ENCODE assay signal across 19 cellular contexts in the genomic region with DNA sequence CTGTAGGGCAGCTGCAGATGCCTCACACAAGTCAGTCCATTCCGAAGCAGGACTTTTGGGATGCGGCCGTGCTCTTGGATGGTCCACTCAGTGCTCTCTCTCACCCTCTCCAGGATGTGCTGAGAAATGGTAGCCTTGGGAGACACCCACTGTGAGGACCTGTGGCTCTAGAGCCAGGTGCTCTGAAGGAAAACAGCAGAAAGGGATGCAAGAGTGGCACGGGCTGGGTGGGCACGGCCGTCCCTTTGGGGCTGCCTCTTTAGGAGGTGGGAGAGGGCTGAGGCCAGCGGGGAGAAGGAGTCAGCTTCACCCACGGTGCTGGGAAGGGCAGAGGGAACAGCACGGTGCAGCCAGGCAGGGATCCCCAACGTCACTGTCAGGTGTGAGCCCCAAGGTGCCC.
"Had no signal": no experiment of that assay in that cellular context is flagged by ENCODE, and none has a peak within 500 bp of the region (broad histone marks: within the 10 kb centered on the region; RNA-seq: fewer than 3 reads in every experiment).

No MANE protein-coding gene starts in this region.

- H3K4me3 Mint-ChIP-seq: activated T-helper 1 cell treated with anti-CD3 and anti-CD28 coated beads, Interleukin-12 subunit alpha, Interleukin-12 subunit beta, Interleukin-2, Interleukin-4 antibody, amounts not matched to agents 30 ng/mL and 10 ng/mL and 1 ng/mL, durations not matched to agents 14 hours and 24 hours and 36 hours; dendritic cell treated with granulocyte-macrophage colony-stimulating factor and Interleukin-4, amounts not matched to agents 40 ng/mL and 50 ng/mL, for 4 days; stimulated activated naive B cell treated with anti-CD40 and anti-IgM and Interleukin-4, amounts not matched to agents 10 μg/mL and 1 μg/mL and 100 μg/mL, for 72 hours; T-helper 1 cell treated with Interleukin-12 subunit alpha and Interleukin-12 subunit beta and Interleukin-4 antibody, amounts not matched to agents 30 μg/mL and 1 μg/mL, for 36 hours had no signal

- H3K27ac ChIP-seq: adrenal gland, esophagus squamous epithelium, heart right ventricle, left ventricle myocardium inferior, parathyroid adenoma, sigmoid colon, VCaP had no signal

- H3K36me3 ChIP-seq: adrenal gland, esophagus squamous epithelium, heart right ventricle, left ventricle myocardium inferior, sigmoid colon, tibial nerve had no signal

- H3K79me2 ChIP-seq: parathyroid adenoma had no signal

- H3K9me3 ChIP-seq: adrenal gland, esophagus squamous epithelium, heart right ventricle, left ventricle myocardium inferior, sigmoid colon, tibial nerve had no signal

- FAIRE-seq: urothelium cell line had no signal

- H3K9ac ChIP-seq: parathyroid adenoma had no signal

- ATAC-seq: activated naive CD4-positive, alpha-beta T cell treated with anti-CD3 and anti-CD28 coated beads, Interleukin-2, amount 50 U/mL, for 72 hours; stimulated activated naive B cell treated with anti-CD40 and anti-IgM and Interleukin-4, amounts not matched to agents 10 μg/mL and 1 μg/mL and 100 μg/mL, for 72 hours had no signal

- H3K36me3 Mint-ChIP-seq: activated naive CD4-positive, alpha-beta T cell treated with anti-CD3 and anti-CD28 coated beads, Interleukin-2, amount 50 U/mL, for 72 hours; stimulated activated naive B cell treated with anti-CD40 and anti-IgM and Interleukin-4, amounts not matched to agents 10 μg/mL and 1 μg/mL and 100 μg/mL, for 72 hours had no signal

- H3K27me3 ChIP-seq: tibial nerve had no signal

- H2AFZ ChIP-seq: parathyroid adenoma had no signal

- DNase-seq: activated CD4-positive, alpha-beta T cell treated with anti-CD3 and anti-CD28 coated beads, Interleukin-2, amount 50 U/mL, for 4 hours; activated gamma-delta T cell treated with Interleukin-2 at 50 U/mL for 16 hours; cerebellar nuclear complex; effector memory CD4-positive, alpha-beta T cell; esophagus squamous epithelium; heart right ventricle; kidney glomerular epithelial cell; left ventricle myocardium inferior; sigmoid colon; stimulated activated naive B cell treated with anti-CD40 and anti-IgM and Interleukin-4, amounts not matched to agents 10 μg/mL and 1 μg/mL and 100 μg/mL, for 72 hours had no signal

- H3K4me3 ChIP-seq: adrenal gland, esophagus squamous epithelium, heart right ventricle, left ventricle myocardium inferior, sigmoid colon, tibial nerve had no signal

- H3K4me1 ChIP-seq: adrenal gland, parathyroid adenoma had no signal

- H3K27ac Mint-ChIP-seq: activated T-helper 1 cell treated with anti-CD3 and anti-CD28 coated beads, Interleukin-12 subunit alpha, Interleukin-12 subunit beta, Interleukin-2, Interleukin-4 antibody, amounts not matched to agents 30 ng/mL and 10 ng/mL and 1 ng/mL, durations not matched to agents 14 hours and 24 hours and 36 hours; dendritic cell treated with granulocyte-macrophage colony-stimulating factor and Interleukin-4, amounts not matched to agents 40 ng/mL and 50 ng/mL, for 4 days; stimulated activated naive B cell treated with anti-CD40 and anti-IgM and Interleukin-4, amounts not matched to agents 10 μg/mL and 1 μg/mL and 100 μg/mL, for 72 hours; T-helper 1 cell treated with Interleukin-12 subunit alpha and Interleukin-12 subunit beta and Interleukin-4 antibody, amounts not matched to agents 30 μg/mL and 1 μg/mL, for 36 hours had no signal

- H3K9me3 Mint-ChIP-seq: activated naive CD4-positive, alpha-beta T cell treated with anti-CD3 and anti-CD28 coated beads, Interleukin-2, amount 50 U/mL, for 72 hours; activated T-helper 1 cell treated with anti-CD3 and anti-CD28 coated beads, Interleukin-12 subunit alpha, Interleukin-12 subunit beta, Interleukin-2, Interleukin-4 antibody, amounts not matched to agents 30 ng/mL and 10 ng/mL and 1 ng/mL, durations not matched to agents 14 hours and 24 hours and 36 hours; dendritic cell treated with granulocyte-macrophage colony-stimulating factor and Interleukin-4, amounts not matched to agents 40 ng/mL and 50 ng/mL, for 4 days; stimulated activated naive B cell treated with anti-CD40 and anti-IgM and Interleukin-4, amounts not matched to agents 10 μg/mL and 1 μg/mL and 100 μg/mL, for 72 hours; T-helper 1 cell treated with Interleukin-12 subunit alpha and Interleukin-12 subunit beta and Interleukin-4 antibody, amounts not matched to agents 30 μg/mL and 1 μg/mL, for 36 hours had no signal
